ENCODE assay signal across 5 cellular contexts in the genomic region with DNA sequence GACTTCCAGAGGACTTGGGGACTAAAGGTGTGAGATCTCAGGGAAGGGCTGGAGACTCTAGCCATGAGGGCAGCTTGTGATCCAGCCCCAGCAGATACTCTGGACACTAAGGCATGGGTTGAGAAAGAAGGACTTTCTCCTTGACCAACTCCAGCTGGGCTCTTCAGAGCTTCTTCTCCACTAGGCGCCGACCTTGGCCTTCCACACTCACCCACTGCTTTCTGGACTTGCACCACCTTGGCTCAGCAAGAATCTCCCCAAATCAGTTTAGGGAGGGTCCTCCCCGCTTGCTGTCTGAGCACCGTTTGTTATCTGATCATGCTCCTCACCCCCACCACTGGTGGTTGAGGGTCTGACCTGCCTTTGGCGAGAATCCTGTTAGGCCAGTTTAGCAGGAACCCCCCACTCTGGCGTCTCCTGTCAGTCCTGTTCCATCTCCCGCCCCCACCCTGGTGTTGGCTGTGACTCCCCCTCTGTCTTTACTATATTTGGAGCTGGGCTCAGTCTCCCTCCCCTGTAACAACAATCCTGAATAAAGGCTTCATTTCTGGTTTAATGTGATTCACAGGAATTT. TPM values are rescaled to one million over a fixed set of nuclear protein-coding genes. Genes with fewer than 3 reads are reported as not detected.
"Had no signal": no experiment of that assay in that cellular context is flagged by ENCODE, and none has a peak within 500 bp of the region (broad histone marks: within the 10 kb centered on the region; RNA-seq: fewer than 3 reads in every experiment).

No MANE protein-coding gene starts in this region.

RNA-seq across cellular contexts. Expression of gene APOL1, which starts 24.0 kb away (rescaled TPM):
- total RNA-seq: neural crest cell, smooth muscle cell had no signal

RNA-seq across cellular contexts. Expression of gene APOL4, which starts 27.3 kb away (rescaled TPM):
- total RNA-seq: naive thymus-derived CD8-positive, alpha-beta T cell; neural crest cell; progenitor cell of endocrine pancreas; renal cortical epithelial cell had no signal
